8 cellular contexts compared by ENCODE assay signal in the genomic region with DNA sequence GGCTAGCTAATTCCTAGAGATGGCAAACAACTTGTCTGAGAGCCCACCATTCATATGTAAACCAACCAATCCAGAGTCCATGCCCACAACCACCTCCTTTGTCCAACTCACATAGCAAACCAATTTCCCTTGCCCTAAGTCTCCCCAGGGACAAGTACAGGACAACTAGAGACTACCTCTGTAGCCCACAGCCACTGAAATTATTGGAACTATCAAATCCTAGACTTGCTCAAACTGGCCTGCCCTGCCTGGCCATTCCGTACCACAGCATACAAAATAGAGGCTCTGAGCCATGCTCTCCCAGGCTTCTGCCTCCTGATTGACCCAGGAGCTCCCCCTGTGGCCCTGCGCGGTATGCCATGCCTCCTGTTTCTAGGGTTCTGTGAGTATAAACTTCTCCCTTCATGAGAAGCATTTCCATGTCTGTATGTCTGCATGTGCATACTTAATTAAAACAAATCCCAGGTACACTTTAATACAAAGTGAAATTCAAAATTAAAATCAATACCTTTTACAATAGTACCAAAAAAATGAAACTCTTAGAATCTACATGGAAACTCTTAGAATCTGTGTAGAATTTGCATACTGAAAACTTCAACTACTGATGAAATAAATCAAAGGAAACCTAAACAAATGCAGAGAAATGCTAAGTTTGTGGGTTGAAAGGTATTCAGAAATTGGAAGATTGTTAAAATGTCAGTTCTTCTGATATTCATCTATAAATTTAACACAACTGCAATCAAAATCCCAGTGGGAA. TPM values are rescaled to one million over a fixed set of nuclear protein-coding genes. Genes with fewer than 3 reads are reported as not detected.
DNase-seq lines count a peak whose midpoint lies in the region; ATAC-seq and TF ChIP-seq lines count a peak whose summit lies in the region.

No MANE protein-coding gene starts in this region.

- peaks cover 4% of the 10 kb centered on the region for H3K9me3 ChIP-seq in aorta (ENCODE audit: control insufficient read depth, low read length)

- no peak overlapping the region for H3K4me3 ChIP-seq in BJ (ENCODE audit: low read depth, low read length)
- H3K4me3 ChIP-seq in fibroblast of the aortic adventitia (ENCODE audit: low read depth, low read length), result no peak overlapping the region
- no peak overlapping the region for H3K4me3 ChIP-seq in aorta (ENCODE audit: low read length in 2 of 2)

- H3K4me1 ChIP-seq in aorta (ENCODE audit: control insufficient read depth in 1 of 2, insufficient read depth in 2 of 2, low read length in 2 of 2), result no peaks in the 10 kb centered on the region

- H3K27me3 ChIP-seq in BJ (ENCODE audit: control insufficient read depth, insufficient read depth, low read length), result peaks cover 16% of the 10 kb centered on the region
- H3K27me3 ChIP-seq in aorta (ENCODE audit: control insufficient read depth in 1 of 2, insufficient read depth in 2 of 2, low read length in 1 of 2), result peaks cover 0 to 3% of the 10 kb centered on the region in 2 donors

- TF ChIP-seq CTCF in BJ (IDR thresholded peaks at IDR 0.05; ENCODE audit: insufficient read depth, low read depth, low read length) (peak; percentile 96), fibroblast of the aortic adventitia (IDR thresholded peaks at IDR 0.05; ENCODE audit: insufficient read depth, low read length) (peak; percentile 98), omental fat pad (IDR thresholded peaks at IDR 0.05) (no peak)

- peak; percentile 99 for ATAC-seq in GM18867 (IDR thresholded peaks at IDR 0.05; ENCODE audit: unreplicated experiment)
- peak; percentile 97 for ATAC-seq in HG03039 (IDR thresholded peaks at IDR 0.05; ENCODE audit: unreplicated experiment)
- peak; percentile 45 for ATAC-seq in omental fat pad (ENCODE audit: low FRiP score)
- peak; percentile 61 for ATAC-seq in aorta (ENCODE audit: low FRiP score)

- H3K27ac ChIP-seq in aorta (ENCODE audit: low read depth in 1 of 2, low read length in 2 of 2), result no peak overlapping the region

- CTCF ChIA-PET in BJ (lab: Yijun Ruan, JAX), result interaction anchor here (0.7 to 2.9 kb wide), 23 partner anchors 9 to 461 kb away, joined by 3 to 18 read pairs (median 4); a partner anchor contains a TSS

- POLR2A ChIA-PET in BJ (lab: Charles Lee), result no interaction called here

- DNase-seq in BJ (ENCODE audit: low read depth) (no peak), NCI-H2227 (lab: John Stamatoyannopoulos, UW; ENCODE audit: unreplicated experiment) (peak; percentile 53), fibroblast of the aortic adventitia (ENCODE audit: low read depth) (peak; percentile 55), omental fat pad (ENCODE audit: low spot score) (peak; percentile 73), aorta (peak; percentile 70 to 83)
- DNase-seq in activated CD8-positive, alpha-beta memory T cell treated with anti-CD3 and anti-CD28 coated beads, Interleukin-2, amount 50 U/mL, for 4 hours, result peak; percentile 29

- intact Hi-C loops in aorta (cut with DNase I), result loop anchor here (5.0 to 10.0 kb wide), 2 partner anchors 164 to 166 kb away; no protein-coding TSS in a partner anchor

- H3K36me3 ChIP-seq in BJ (ENCODE audit: control insufficient read depth, insufficient read depth, low read length) (no peaks in the 10 kb centered on the region), aorta (ENCODE audit: control insufficient read depth in 1 of 2, insufficient read depth in 2 of 2, low read length in 1 of 2) (no peaks in the 10 kb centered on the region)

- WGBS in aorta, 2 donors, result 1 to 8% methylated on average over 3 of the region's 3 CpGs

RNA-seq across cellular contexts. Expression of a gene that starts 4.0 kb away (rescaled TPM):
- 2.1 and 2.9 TPM in 2 replicates for polyA plus RNA-seq in BJ (2011; rRNA removed)
- 4.9 and 7.6 TPM in 2 replicates for polyA minus RNA-seq in BJ (2011; rRNA and poly(A)+ RNA removed)
- total RNA-seq in fibroblast of the aortic adventitia (ENCODE audit: low replicate concordance), result 0.82 and 3.6 TPM in 2 replicates
- total RNA-seq in omental fat pad, result under 1 TPM; 0.09 to 0.32 (median 0.12) TPM
- 1 to 10 TPM in 1 of 2 donors, not detected in 1; 1.0 TPM for total RNA-seq in aorta
- 1 to 10 TPM in 1 of 2 donors, under 1 TPM in 1; 0.77 to 1.9 TPM for polyA plus RNA-seq in aorta

Comparison
In these comparisons a context has a peak if more than half of its experiments do, and no peak if none do; other contexts are left out.
1. CTCF ChIP-seq: peak in BJ (single experiment) and fibroblast of the aortic adventitia (single experiment); none in omental fat pad (0 of 3).
2. ATAC-seq: peak in every context shown above with its lines; median percentile 99 in GM18867; 97 in HG03039; 61 in aorta; 45 in omental fat pad.